4 cellular contexts compared by ENCODE assay signal in genomic region chr13:25811506-25811905, GRCh38.
"Had no signal": no experiment of that assay in that cellular context is flagged by ENCODE, and none has a peak within 500 bp of the region (broad histone marks: within the 10 kb centered on the region; RNA-seq: fewer than 3 reads in every experiment).

No MANE protein-coding gene starts in this region.

- H3K4me1 ChIP-seq: HAP-1 had no signal

- H3K36me3 ChIP-seq: HAP-1 had no signal

- H3K27ac ChIP-seq: HL-60 had no signal

- DNase-seq: HFFc6 had no signal

- H3K4me3 ChIP-seq: GM23338, HAP-1 had no signal

- H3K9me3 ChIP-seq: HAP-1 had no signal
